ENCODE assay signal across 1 cellular context in genomic region chr10:103926722-103927319, GRCh38.
TF ChIP-seq lines count a peak whose summit lies in the region.

No MANE protein-coding gene starts in this region.

TF ChIP-seq in A549, 52 proteins besides CTCF, POLR2A, EP300 and RAD21 (continued from another document):
- TF ChIP-seq PBX3 (IDR thresholded peaks at IDR 0.05) (no peak), RFX5 (IDR thresholded peaks at IDR 0.05) (no peak), ELK1 (IDR thresholded peaks at IDR 0.05; ENCODE audit: low read depth, low read length) (no peak), HMGXB4 (CRISPR knock-in tag; IDR thresholded peaks at IDR 0.05; ENCODE audit: borderline replicate concordance) (no peak), E2F6 (IDR thresholded peaks at IDR 0.05; ENCODE audit: borderline replicate concordance, low read depth) (no peak)
